ENCODE assay signal across 28 cellular contexts in the genomic region with DNA sequence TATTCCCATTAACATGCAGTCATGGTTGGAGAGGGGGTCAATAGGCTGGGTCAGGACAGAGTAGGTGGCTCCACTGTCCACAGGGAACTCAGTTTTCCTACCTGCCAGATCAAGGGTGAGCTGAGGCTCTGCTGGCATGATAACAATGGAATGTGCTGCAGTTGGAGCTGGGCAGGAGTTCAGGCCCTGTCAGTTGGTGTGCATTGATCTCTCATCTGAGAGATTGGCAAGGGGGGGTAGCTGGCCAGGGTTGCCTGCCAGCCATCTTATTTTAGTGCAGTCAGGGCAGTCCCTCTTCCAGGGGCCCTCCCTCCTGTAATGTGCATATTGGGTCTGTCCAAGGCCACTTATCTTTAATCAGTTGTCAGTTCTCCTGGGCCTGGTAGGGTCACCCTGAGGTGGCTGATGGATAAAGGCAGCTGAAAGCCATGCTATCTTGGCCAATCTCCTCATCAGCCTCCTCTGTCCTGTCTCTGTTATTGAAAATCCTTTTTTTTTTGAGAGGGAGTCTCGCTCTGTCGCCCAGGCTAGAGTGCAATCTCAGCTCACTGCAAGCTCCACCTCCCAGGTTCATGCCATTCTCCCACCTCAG. TPM values are rescaled to one million over a fixed set of nuclear protein-coding genes. Genes with fewer than 3 reads are reported as not detected.
"Had no signal": no experiment of that assay in that cellular context is flagged by ENCODE, and none has a peak within 500 bp of the region (broad histone marks: within the 10 kb centered on the region; RNA-seq: fewer than 3 reads in every experiment).

No MANE protein-coding gene starts in this region.

- H3K27me3 Mint-ChIP-seq: activated CD4-positive, alpha-beta memory T cell treated with anti-CD3 and anti-CD28 coated beads for 36 hours; activated naive CD8-positive, alpha-beta T cell treated with anti-CD3 and anti-CD28 coated beads, Interleukin-2, amount 10 ng/mL, durations not matched to agents 7 days and 5 days had no signal

- H3K4me1 ChIP-seq: gastroesophageal sphincter, parathyroid adenoma, psoas muscle, uterus had no signal

- H3K4me1 Mint-ChIP-seq: activated CD4-positive, alpha-beta T cell treated with anti-CD3 and anti-CD28 coated beads, Interleukin-2, amount 10 ng/mL, durations not matched to agents 24 days and 14 days; activated naive CD8-positive, alpha-beta T cell treated with anti-CD3 and anti-CD28 coated beads, Interleukin-2, amount 10 ng/mL, durations not matched to agents 7 days and 5 days; natural killer cell; T-helper 17 cell had no signal

- H3K9me3 Mint-ChIP-seq: activated CD4-positive, alpha-beta T cell treated with anti-CD3 and anti-CD28 coated beads, Interleukin-2, amount 10 ng/mL, durations not matched to agents 24 days and 14 days; activated naive CD8-positive, alpha-beta T cell treated with anti-CD3 and anti-CD28 coated beads, Interleukin-2, amount 10 ng/mL, durations not matched to agents 7 days and 5 days; activated T-helper 1 cell treated with anti-CD3 and anti-CD28 coated beads, Interleukin-12 subunit alpha, Interleukin-12 subunit beta, Interleukin-2, Interleukin-4 antibody, amounts not matched to agents 30 ng/mL and 10 ng/mL and 1 ng/mL, durations not matched to agents 14 hours and 24 hours and 36 hours had no signal

- ATAC-seq: gastroesophageal sphincter, left lobe of liver, natural killer cell, psoas muscle, T-helper 17 cell had no signal

- H3K27ac ChIP-seq: brain microvascular endothelial cell, gastroesophageal sphincter, heart left ventricle, parathyroid adenoma, psoas muscle, uterus had no signal

- H3K4me3 Mint-ChIP-seq: activated CD4-positive, alpha-beta memory T cell treated with anti-CD3 and anti-CD28 coated beads for 36 hours; activated CD4-positive, alpha-beta T cell treated with anti-CD3 and anti-CD28 coated beads, Interleukin-2, amount 10 ng/mL, durations not matched to agents 24 days and 14 days; activated naive CD4-positive, alpha-beta T cell treated with anti-CD3 and anti-CD28 coated beads for 36 hours; activated naive CD8-positive, alpha-beta T cell treated with anti-CD3 and anti-CD28 coated beads, Interleukin-2, amount 10 ng/mL, durations not matched to agents 7 days and 5 days; activated T-helper 1 cell treated with anti-CD3 and anti-CD28 coated beads, Interleukin-12 subunit alpha, Interleukin-12 subunit beta, Interleukin-2, Interleukin-4 antibody, amounts not matched to agents 30 ng/mL and 10 ng/mL and 1 ng/mL, durations not matched to agents 14 hours and 24 hours and 36 hours; natural killer cell; T-helper 17 cell had no signal

- H3K36me3 Mint-ChIP-seq: activated CD4-positive, alpha-beta memory T cell treated with anti-CD3 and anti-CD28 coated beads for 36 hours; activated naive CD8-positive, alpha-beta T cell treated with anti-CD3 and anti-CD28 coated beads, Interleukin-2, amount 10 ng/mL, durations not matched to agents 7 days and 5 days; natural killer cell had no signal

- H3K9ac ChIP-seq: parathyroid adenoma had no signal

- H3K4me3 ChIP-seq: gastroesophageal sphincter, heart left ventricle, lung, psoas muscle, uterus had no signal

- H3K27me3 ChIP-seq: brain microvascular endothelial cell, gastroesophageal sphincter, heart left ventricle, uterus had no signal

- H3K9me3 ChIP-seq: uterus had no signal

- H2AFZ ChIP-seq: parathyroid adenoma had no signal

- DNase-seq: activated CD4-positive, alpha-beta memory T cell treated with anti-CD3 and anti-CD28 coated beads for 36 hours; activated CD4-positive, alpha-beta T cell treated with anti-CD3 and anti-CD28 coated beads, Interleukin-2, amount 10 ng/mL, durations not matched to agents 24 days and 14 days; activated CD4-positive, CD25-positive, alpha-beta regulatory T cell treated with anti-CD3 and anti-CD28 coated beads, Interleukin-2, amount 50 U/mL, for 72 hours; activated CD8-positive, alpha-beta memory T cell treated with anti-CD3 and anti-CD28 coated beads, Interleukin-2, amount 50 U/mL, for 4 hours; activated effector memory CD4-positive, alpha-beta T cell treated with anti-CD3 and anti-CD28 coated beads, Interleukin-2, amount 50 U/mL, for 16 hours; activated naive CD4-positive, alpha-beta T cell treated with anti-CD3 and anti-CD28 coated beads for 36 hours; activated naive CD8-positive, alpha-beta T cell treated with anti-CD3 and anti-CD28 coated beads, Interleukin-2, amount 10 ng/mL, durations not matched to agents 7 days and 5 days; activated T-cell treated with anti-CD3 and anti-CD28 coated beads, Interleukin-2, amount 50 U/mL, for 1 hour; brain microvascular endothelial cell; central memory CD4-positive, alpha-beta T cell; mesendoderm; natural killer cell; psoas muscle; stimulated activated CD4-positive, alpha-beta T cell treated with anti-CD3 and anti-CD28 coated beads, Interleukin-15, amount 100 ng/mL, for 24 hours; stimulated activated CD4-positive, alpha-beta T cell treated with anti-CD3 and anti-CD28 coated beads, Interleukin-2, amount 100 ng/mL, for 24 hours; stimulated activated naive CD4-positive, alpha-beta T cell treated with Interleukin-2 at 50 U/mL for 16 hours; T-helper 17 cell; T1000; trophoblast cell; uterus had no signal

- H3K36me3 ChIP-seq: brain microvascular endothelial cell, gastroesophageal sphincter, heart left ventricle, uterus had no signal

- H3K27ac Mint-ChIP-seq: activated CD4-positive, alpha-beta memory T cell treated with anti-CD3 and anti-CD28 coated beads for 36 hours; activated CD4-positive, alpha-beta T cell treated with anti-CD3 and anti-CD28 coated beads, Interleukin-2, amount 10 ng/mL, durations not matched to agents 24 days and 14 days; activated naive CD4-positive, alpha-beta T cell treated with anti-CD3 and anti-CD28 coated beads for 36 hours; activated naive CD8-positive, alpha-beta T cell treated with anti-CD3 and anti-CD28 coated beads, Interleukin-2, amount 10 ng/mL, durations not matched to agents 7 days and 5 days; activated T-helper 1 cell treated with anti-CD3 and anti-CD28 coated beads, Interleukin-12 subunit alpha, Interleukin-12 subunit beta, Interleukin-2, Interleukin-4 antibody, amounts not matched to agents 30 ng/mL and 10 ng/mL and 1 ng/mL, durations not matched to agents 14 hours and 24 hours and 36 hours; natural killer cell; T-helper 17 cell had no signal

RNA-seq across cellular contexts. Expression of gene CCBE1, which starts 38.1 kb away (rescaled TPM):
- total RNA-seq: activated CD4-positive, alpha-beta T cell treated with anti-CD3 and anti-CD28 coated beads, Interleukin-2, amount 10 ng/mL, durations not matched to agents 24 days and 14 days; activated CD8-positive, alpha-beta memory T cell treated with anti-CD3 and anti-CD28 coated beads for 36 hours; activated naive CD4-positive, alpha-beta T cell treated with anti-CD3 and anti-CD28 coated beads for 36 hours; activated naive CD8-positive, alpha-beta T cell treated with anti-CD3 and anti-CD28 coated beads, Interleukin-2, amount 10 ng/mL, durations not matched to agents 7 days and 5 days; activated T-helper 1 cell treated with anti-CD3 and anti-CD28 coated beads, Interleukin-12 subunit alpha, Interleukin-12 subunit beta, Interleukin-2, Interleukin-4 antibody, amounts not matched to agents 30 ng/mL and 10 ng/mL and 1 ng/mL, durations not matched to agents 14 hours and 24 hours and 36 hours; endothelial cell of umbilical vein; T-helper 17 cell had no signal
